2 cellular contexts compared by ENCODE assay signal in the genomic region with DNA sequence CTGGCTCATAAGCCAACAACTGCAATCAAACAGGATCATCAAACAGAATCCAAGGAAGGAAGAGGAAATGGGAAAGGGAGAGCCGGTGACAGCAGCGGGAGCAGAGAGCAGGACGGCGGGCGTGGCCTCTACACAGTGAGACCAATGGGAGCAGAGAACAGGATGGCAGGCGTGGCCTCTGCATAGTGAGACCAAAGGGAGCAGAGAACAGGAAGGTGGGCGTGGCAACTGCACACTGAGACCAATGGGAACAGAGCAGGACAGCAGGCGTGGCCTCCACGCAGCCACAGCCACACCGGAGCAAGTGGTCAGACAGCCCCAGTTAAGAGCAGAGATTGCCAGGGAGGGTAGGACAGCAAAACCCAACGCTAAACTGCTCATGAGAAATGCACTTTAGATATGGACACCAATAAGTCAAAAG.
TF ChIP-seq lines count a peak whose summit lies in the region.

No MANE protein-coding gene starts in this region.

TF ChIP-seq in SK-N-SH, 30 proteins besides CTCF, POLR2A, EP300 and RAD21:
- TF ChIP-seq JUND (IDR thresholded peaks at IDR 0.05): no peak
- peak; percentile 78; the same call in 1 of the 2 replicates for TF ChIP-seq RFX5 (IDR thresholded peaks at IDR 0.05; ENCODE audit: low read length)
- TF ChIP-seq POLR2AphosphoS5 (IDR thresholded peaks at IDR 0.05; ENCODE audit: low read depth, low read length): peak; percentile 48; the same call in 1 of the 2 replicates
- TF ChIP-seq, protein P1, sequence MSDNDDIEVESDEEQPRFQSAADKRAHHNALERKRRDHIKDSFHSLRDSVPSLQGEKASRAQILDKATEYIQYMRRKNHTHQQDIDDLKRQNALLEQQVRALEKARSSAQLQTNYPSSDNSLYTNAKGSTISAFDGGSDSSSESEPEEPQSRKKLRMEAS (IDR thresholded peaks at IDR 0.05; ENCODE audit: low read depth): 0 out of 2 replicates have a peak, but pooled peaks have one; percentile 29
- peak; percentile 50 for TF ChIP-seq NRF1 (IDR thresholded peaks at IDR 0.05; ENCODE audit: low read depth, low read length)
- TF ChIP-seq FOXJ3 (CRISPR knock-in tag; IDR thresholded peaks at IDR 0.05): no peak
- TF ChIP-seq TAF1 (IDR thresholded peaks at IDR 0.05; ENCODE audit: borderline replicate concordance, low read depth, low read length): peak; percentile 54; the same call in 1 of the 2 replicates

TF ChIP-seq in endothelial cell of umbilical vein, 7 proteins besides CTCF, POLR2A, EP300 and RAD21:
- TF ChIP-seq POLR2AphosphoS5 (IDR thresholded peaks at IDR 0.05; ENCODE audit: insufficient read depth, low read depth, low read length) (no peak), FOS (IDR thresholded peaks at IDR 0.05; ENCODE audit: borderline replicate concordance, insufficient read depth, low read length) (no peak), GATA2 (IDR thresholded peaks at IDR 0.05; ENCODE audit: insufficient read depth, insufficient read length, low read depth, low read length) (no peak), MYC (IDR thresholded peaks at IDR 0.05; ENCODE audit: low read depth, low read length) (no peak), EZH2 (IDR thresholded peaks at IDR 0.05; ENCODE audit: borderline replicate concordance, low read depth, low read length, severe bottlenecking) (no peak), JUN (IDR thresholded peaks at IDR 0.05; ENCODE audit: borderline replicate concordance, insufficient read depth, insufficient read length, low read depth) (no peak)
- TF ChIP-seq, protein P1 (IDR thresholded peaks at IDR 0.05; ENCODE audit: insufficient read depth, insufficient read length): no peak
